Comparison of ENCODE assay signal across 1 cellular context in genomic region chr19:10961763-10962536, GRCh38.
TF ChIP-seq lines count a peak whose summit lies in the region.

No MANE protein-coding gene starts in this region.

TF ChIP-seq in GM12878, 131 proteins besides CTCF, POLR2A, EP300 and RAD21:
- no peak for TF ChIP-seq ZBED1 (IDR thresholded peaks at IDR 0.05; ENCODE audit: borderline replicate concordance)
- TF ChIP-seq MEF2B (IDR thresholded peaks at IDR 0.05; ENCODE audit: partially characterized antibody, poor library complexity, severe bottlenecking), result no peak
- TF ChIP-seq HDAC2 (IDR thresholded peaks at IDR 0.05), result no peak
- TF ChIP-seq PKNOX1 (IDR thresholded peaks at IDR 0.05), result peak; percentile 86
- peak; percentile 60 for TF ChIP-seq PBX3 (IDR thresholded peaks at IDR 0.05; ENCODE audit: insufficient replicate concordance, low read depth, low read length)
- TF ChIP-seq SPI1 (IDR thresholded peaks at IDR 0.05; ENCODE audit: borderline replicate concordance, insufficient read depth, low read depth, low read length), result peak; percentile 57; the same call in 1 of the 2 replicates
- TF ChIP-seq ZBTB40 (IDR thresholded peaks at IDR 0.05; ENCODE audit: borderline replicate concordance), result peak; percentile 54; the same call in 1 of the 2 replicates
- TF ChIP-seq STAT1 (conservative IDR thresholded peaks at IDR 0.05), result no peak
- peak; percentile 37 to 40 for TF ChIP-seq IKZF2 (IDR thresholded peaks at IDR 0.05)
- TF ChIP-seq PRDM15 (CRISPR knock-in tag; IDR thresholded peaks at IDR 0.05), result no peak
- TF ChIP-seq MLLT1 (IDR thresholded peaks at IDR 0.05), result peak; percentile 99
- TF ChIP-seq EED (IDR thresholded peaks at IDR 0.05; ENCODE audit: low read depth), result peak; percentile 41; the same call in 1 of the 2 replicates
- TF ChIP-seq ELK1 (IDR thresholded peaks at IDR 0.05; ENCODE audit: low read depth, low read length), result no peak
- TF ChIP-seq DPF2 (IDR thresholded peaks at IDR 0.05), result peak; percentile 38
- TF ChIP-seq ZNF217 (IDR thresholded peaks at IDR 0.05), result 0 out of 2 replicates have a peak, but pooled peaks have one; percentile 41
TF ChIP-seq in GM12878: peak in this region for 9.
